1 cellular context compared by ENCODE assay signal in the genomic region with DNA sequence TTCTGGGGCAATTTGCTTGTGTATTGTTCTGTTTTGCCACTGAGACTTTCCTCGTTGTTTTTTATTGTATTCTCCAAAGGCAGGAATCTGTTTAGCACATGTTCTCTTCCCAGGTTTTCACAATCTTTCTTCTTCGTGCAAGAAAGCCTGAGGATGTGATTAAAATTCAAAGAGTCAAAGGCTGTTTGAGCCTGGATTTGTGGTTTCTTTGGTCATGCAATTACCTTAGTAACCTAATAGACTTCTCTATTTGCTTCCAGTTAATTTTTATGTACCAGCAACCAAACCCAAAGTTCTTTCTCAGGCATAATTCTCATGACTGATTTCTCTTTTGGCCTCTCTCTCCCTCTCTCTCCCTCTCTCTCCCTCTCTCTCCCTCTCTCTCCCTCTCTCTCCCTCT.
TF ChIP-seq lines count a peak whose summit lies in the region.

No MANE protein-coding gene starts in this region.

TF ChIP-seq in HepG2, 621 proteins besides CTCF, POLR2A, EP300 and RAD21 (continued from another document):
- TF ChIP-seq, protein P1, sequence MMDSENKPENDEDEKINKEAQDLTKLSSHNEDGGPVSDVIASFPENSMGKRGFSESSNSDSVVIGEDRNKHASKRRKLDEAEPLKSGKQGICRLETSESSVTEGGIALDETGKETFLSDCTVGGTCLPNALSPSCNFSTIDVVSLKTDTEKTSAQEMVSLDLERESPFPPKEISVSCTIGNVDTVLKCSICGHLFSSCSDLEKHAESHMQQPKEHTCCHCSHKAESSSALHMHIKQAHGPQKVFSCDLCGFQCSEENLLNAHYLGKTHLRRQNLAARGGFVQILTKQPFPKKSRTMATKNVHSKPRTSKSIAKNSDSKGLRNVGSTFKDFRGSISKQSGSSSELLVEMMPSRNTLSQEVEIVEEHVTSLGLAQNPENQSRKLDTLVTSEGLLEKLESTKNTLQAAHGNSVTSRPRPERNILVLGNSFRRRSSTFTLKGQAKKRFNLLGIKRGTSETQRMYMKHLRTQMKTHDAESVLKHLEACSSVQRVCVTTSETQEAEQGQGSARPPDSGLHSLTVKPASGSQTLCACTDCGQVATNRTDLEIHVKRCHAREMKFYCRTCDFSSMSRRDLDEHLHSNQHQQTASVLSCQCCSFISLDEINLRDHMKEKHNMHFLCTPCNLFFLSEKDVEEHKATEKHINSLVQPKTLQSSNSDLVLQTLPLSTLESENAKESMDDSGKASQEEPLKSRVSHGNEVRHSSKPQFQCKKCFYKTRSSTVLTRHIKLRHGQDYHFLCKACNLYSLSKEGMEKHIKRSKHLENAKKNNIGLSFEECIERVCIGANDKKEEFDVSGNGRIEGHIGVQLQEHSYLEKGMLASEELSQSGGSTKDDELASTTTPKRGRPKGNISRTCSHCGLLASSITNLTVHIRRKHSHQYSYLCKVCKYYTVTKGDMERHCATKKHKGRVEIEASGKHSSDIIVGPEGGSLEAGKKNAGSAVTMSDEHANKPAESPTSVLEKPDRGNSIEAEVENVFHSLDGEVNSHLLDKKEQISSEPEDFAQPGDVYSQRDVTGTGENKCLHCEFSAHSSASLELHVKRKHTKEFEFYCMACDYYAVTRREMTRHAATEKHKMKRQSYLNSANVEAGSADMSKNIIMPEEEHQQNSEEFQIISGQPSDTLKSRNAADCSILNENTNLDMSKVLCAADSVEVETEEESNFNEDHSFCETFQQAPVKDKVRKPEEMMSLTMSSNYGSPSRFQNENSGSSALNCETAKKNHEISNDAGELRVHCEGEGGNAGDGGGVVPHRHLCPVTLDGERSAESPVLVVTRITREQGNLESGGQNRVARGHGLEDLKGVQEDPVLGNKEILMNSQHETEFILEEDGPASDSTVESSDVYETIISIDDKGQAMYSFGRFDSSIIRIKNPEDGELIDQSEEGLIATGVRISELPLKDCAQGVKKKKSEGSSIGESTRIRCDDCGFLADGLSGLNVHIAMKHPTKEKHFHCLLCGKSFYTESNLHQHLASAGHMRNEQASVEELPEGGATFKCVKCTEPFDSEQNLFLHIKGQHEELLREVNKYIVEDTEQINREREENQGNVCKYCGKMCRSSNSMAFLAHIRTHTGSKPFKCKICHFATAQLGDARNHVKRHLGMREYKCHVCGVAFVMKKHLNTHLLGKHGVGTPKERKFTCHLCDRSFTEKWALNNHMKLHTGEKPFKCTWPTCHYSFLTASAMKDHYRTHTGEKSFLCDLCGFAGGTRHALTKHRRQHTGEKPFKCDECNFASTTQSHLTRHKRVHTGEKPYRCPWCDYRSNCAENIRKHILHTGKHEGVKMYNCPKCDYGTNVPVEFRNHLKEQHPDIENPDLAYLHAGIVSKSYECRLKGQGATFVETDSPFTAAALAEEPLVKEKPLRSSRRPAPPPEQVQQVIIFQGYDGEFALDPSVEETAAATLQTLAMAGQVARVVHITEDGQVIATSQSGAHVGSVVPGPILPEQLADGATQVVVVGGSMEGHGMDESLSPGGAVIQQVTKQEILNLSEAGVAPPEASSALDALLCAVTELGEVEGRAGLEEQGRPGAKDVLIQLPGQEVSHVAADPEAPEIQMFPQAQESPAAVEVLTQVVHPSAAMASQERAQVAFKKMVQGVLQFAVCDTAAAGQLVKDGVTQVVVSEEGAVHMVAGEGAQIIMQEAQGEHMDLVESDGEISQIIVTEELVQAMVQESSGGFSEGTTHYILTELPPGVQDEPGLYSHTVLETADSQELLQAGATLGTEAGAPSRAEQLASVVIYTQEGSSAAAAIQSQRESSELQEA (CRISPR knock-in tag; IDR thresholded peaks at IDR 0.05; ENCODE audit: not compliant biosample characterization), result no peak
- TF ChIP-seq MTA3 (CRISPR knock-in tag; IDR thresholded peaks at IDR 0.05) (no peak), HNRNPK (IDR thresholded peaks at IDR 0.05; ENCODE audit: low read depth, low read length, poor library complexity, severe bottlenecking) (peak; percentile 84), CC2D1A (CRISPR knock-in tag; IDR thresholded peaks at IDR 0.05) (no peak), SP2 (CRISPR knock-in tag; IDR thresholded peaks at IDR 0.05) (no peak), MXI1 (IDR thresholded peaks at IDR 0.05; ENCODE audit: borderline replicate concordance, low read depth, low read length) (no peak), ZNF354B (CRISPR knock-in tag; IDR thresholded peaks at IDR 0.05) (no peak)
